ENCODE assay signal across 16 cellular contexts in the genomic region with DNA sequence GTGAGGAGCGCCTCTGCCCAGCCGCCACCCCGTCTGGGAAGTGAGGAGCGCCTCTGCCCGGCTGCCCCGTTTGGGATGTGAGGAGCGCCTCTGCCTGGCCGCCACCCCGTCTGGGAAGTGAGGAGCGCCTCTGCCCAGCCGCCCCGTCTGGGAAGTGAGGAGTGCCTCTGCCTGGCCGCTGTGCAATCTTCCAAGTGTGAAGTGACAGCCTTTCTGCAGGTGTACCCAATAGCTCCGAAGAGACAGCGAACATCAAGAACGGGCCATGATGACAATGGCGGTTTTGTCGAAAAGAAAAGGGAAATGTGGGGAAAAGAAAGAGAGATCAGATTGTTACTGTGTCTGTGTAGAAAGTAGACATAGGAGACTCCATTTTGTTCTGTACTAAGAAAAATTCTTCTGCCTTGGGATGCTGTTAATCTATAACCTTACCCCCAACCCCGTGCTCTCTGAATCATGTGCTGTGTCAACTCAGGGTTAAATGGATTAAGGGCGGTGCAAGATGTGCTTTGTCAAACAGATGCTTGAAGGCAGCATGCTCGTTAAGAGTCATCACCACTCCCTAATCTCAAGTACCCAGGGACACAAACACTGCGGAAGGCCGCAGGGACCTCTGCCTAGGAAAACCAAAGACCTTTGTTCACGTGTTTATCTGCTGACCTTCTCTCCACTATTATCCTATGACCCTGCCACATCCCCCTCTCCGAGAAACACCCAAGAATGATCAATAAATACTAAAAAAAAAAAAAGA. TPM values are rescaled to one million over a fixed set of nuclear protein-coding genes. Genes with fewer than 3 reads are reported as not detected.
"Had no signal": no experiment of that assay in that cellular context is flagged by ENCODE, and none has a peak within 500 bp of the region (broad histone marks: within the 10 kb centered on the region; RNA-seq: fewer than 3 reads in every experiment).

No MANE protein-coding gene starts in this region.

RNA-seq across cellular contexts. Expression of gene AVP, which starts 41.4 kb away (rescaled TPM):
- total RNA-seq: activated CD4-positive, alpha-beta memory T cell treated with anti-CD3 and anti-CD28 coated beads for 36 hours; activated CD4-positive, alpha-beta T cell treated with anti-CD3 and anti-CD28 coated beads for 36 hours; activated CD4-positive, alpha-beta T cell treated with anti-CD3 and anti-CD28 coated beads, Interleukin-2, amount 10 ng/mL, durations not matched to agents 24 days and 14 days; activated CD8-positive, alpha-beta memory T cell treated with anti-CD3 and anti-CD28 coated beads for 36 hours; activated CD8-positive, alpha-beta memory T cell treated with anti-CD3 and anti-CD28 coated beads, Interleukin-2, amount 10 ng/mL, durations not matched to agents 7 days and 5 days; activated CD8-positive, alpha-beta T cell treated with anti-CD3 and anti-CD28 coated beads, Interleukin-2, amount 10 ng/mL, durations not matched to agents 7 days and 5 days; astrocyte; bronchial epithelial cell; cardiac septum; cerebellum; endodermal cell; esophagus muscularis mucosa; foreskin keratinocyte; gastrocnemius medialis; heart right ventricle; T-helper 1 cell treated with Interleukin-12 subunit alpha and Interleukin-12 subunit beta and Interleukin-4 antibody, amounts not matched to agents 30 ng/mL and 1 ng/mL, for 36 hours had no signal
- polyA plus RNA-seq: foreskin keratinocyte, heart right ventricle had no signal

RNA-seq across cellular contexts. Expression of gene OXT, which starts 54.5 kb away (rescaled TPM):
- total RNA-seq: activated CD4-positive, alpha-beta T cell treated with anti-CD3 and anti-CD28 coated beads, Interleukin-2, amount 10 ng/mL, durations not matched to agents 24 days and 14 days; activated CD8-positive, alpha-beta memory T cell treated with anti-CD3 and anti-CD28 coated beads, Interleukin-2, amount 10 ng/mL, durations not matched to agents 7 days and 5 days; activated CD8-positive, alpha-beta T cell treated with anti-CD3 and anti-CD28 coated beads, Interleukin-2, amount 10 ng/mL, durations not matched to agents 7 days and 5 days; astrocyte; bronchial epithelial cell; cardiac septum; cerebellum; endodermal cell; esophagus muscularis mucosa; foreskin keratinocyte had no signal
- polyA plus RNA-seq: foreskin keratinocyte had no signal
